In genomic region chr1:22414244-22414751, GRCh38 we compare ENCODE assay signal across 11 cellular contexts. TPM values are rescaled to one million over a fixed set of nuclear protein-coding genes. Genes with fewer than 3 reads are reported as not detected.
DNase-seq lines count a peak whose midpoint lies in the region; ATAC-seq and TF ChIP-seq lines count a peak whose summit lies in the region.
"Had no signal": no experiment of that assay in that cellular context is flagged by ENCODE, and none has a peak within 500 bp of the region (broad histone marks: within the 10 kb centered on the region; RNA-seq: fewer than 3 reads in every experiment).

No MANE protein-coding gene starts in this region.

- H3K4me3 Mint-ChIP-seq in GM23338: no peak overlapping the region
- H3K4me3 Mint-ChIP-seq in osteocyte (ENCODE audit: unreplicated experiment): no peak overlapping the region
- no peak overlapping the region for H3K4me3 Mint-ChIP-seq in activated T-cell treated with anti-CD3 and anti-CD28 coated beads, Interleukin-2, amount 50 U/mL, for 72 hours
- no peak overlapping the region for H3K4me3 Mint-ChIP-seq in T-helper 2 cell treated with Interferon-gamma antibody and Interleukin-4, amounts not matched to agents 5 μg/mL and 100 μg/mL, for 36 hours

- DNase-seq in GM23338 (ENCODE audit: low spot score) (no peak), NCI-H345 treated with DMSO at 0.1 percent for 48 hours (lab: John Stamatoyannopoulos, UW; ENCODE audit: unreplicated experiment) (peak; percentile 18), fibroblast of lung (ENCODE audit: low read depth in 2 of 2) (peak; percentile 4 to 59), osteocyte (ENCODE audit: extremely low spot score, unreplicated experiment) (no peak)
- no peak for DNase-seq in activated T-cell treated with anti-CD3 and anti-CD28 coated beads, Interleukin-2, amount 50 U/mL, for 72 hours
- no peak for DNase-seq in T-helper 2 cell treated with Interferon-gamma antibody and Interleukin-4, amounts not matched to agents 5 μg/mL and 100 μg/mL, for 36 hours (ENCODE audit: low spot score)
- DNase-seq: DND-41, hypothalamus had no signal

- H2AFZ ChIP-seq in GM23338 (no peak overlapping the region), fibroblast of lung (ENCODE audit: low read length) (no peak overlapping the region)

- no peaks in the 10 kb centered on the region for H3K36me3 Mint-ChIP-seq in GM23338 (ENCODE audit: low read depth)
- H3K36me3 Mint-ChIP-seq in osteocyte (ENCODE audit: unreplicated experiment): peaks cover 3% of the 10 kb centered on the region
- no peaks in the 10 kb centered on the region for H3K36me3 Mint-ChIP-seq in activated T-cell treated with anti-CD3 and anti-CD28 coated beads, Interleukin-2, amount 50 U/mL, for 72 hours (ENCODE audit: insufficient read depth in 2 of 2)
- H3K36me3 Mint-ChIP-seq in T-helper 2 cell treated with Interferon-gamma antibody and Interleukin-4, amounts not matched to agents 5 μg/mL and 100 μg/mL, for 36 hours (ENCODE audit: low read depth): no peaks in the 10 kb centered on the region

- H3K4me2 ChIP-seq in GM23338 (no peak overlapping the region), fibroblast of lung (ENCODE audit: extremely low read depth, insufficient read depth, low read length) (no peak overlapping the region)

- peaks cover 6% of the 10 kb centered on the region; the same call in 1 of the 3 replicates for H3K9me3 Mint-ChIP-seq in GM23338
- H3K9me3 Mint-ChIP-seq in osteocyte (ENCODE audit: unreplicated experiment): peaks cover 6% of the 10 kb centered on the region
- H3K9me3 Mint-ChIP-seq in activated T-cell treated with anti-CD3 and anti-CD28 coated beads, Interleukin-2, amount 50 U/mL, for 72 hours: no peaks in the 10 kb centered on the region
- H3K9me3 Mint-ChIP-seq in T-helper 2 cell treated with Interferon-gamma antibody and Interleukin-4, amounts not matched to agents 5 μg/mL and 100 μg/mL, for 36 hours: no peaks in the 10 kb centered on the region

- H3K27ac ChIP-seq in GM23338 (ENCODE audit: low read depth): no peak overlapping the region
- H3K27ac ChIP-seq in fibroblast of lung (ENCODE audit: insufficient read depth, low read length): no peak overlapping the region

- H4K20me1 ChIP-seq in GM23338 (replicated peaks; ENCODE audit: insufficient read depth) (no peaks in the 10 kb centered on the region), fibroblast of lung (ENCODE audit: control insufficient read depth, extremely low read depth, insufficient read depth, low read length) (no peaks in the 10 kb centered on the region)

- no peak overlapping the region for H3K9ac ChIP-seq in fibroblast of lung (ENCODE audit: insufficient read depth, low read length)

- H3K27me3 ChIP-seq in GM23338 (ENCODE audit: insufficient read depth) (no peaks in the 10 kb centered on the region), fibroblast of lung (ENCODE audit: control insufficient read depth, insufficient read depth, low read length) (peaks cover 2% of the 10 kb centered on the region)

- H3K4me3 ChIP-seq in GM23338 (no peak overlapping the region), fibroblast of lung (replicated peaks in 1 of 4; ENCODE audit: control extremely low read depth in 1 of 4, insufficient read depth in 1 of 4, low read depth in 3 of 4, low read length in 4 of 4) (no peak overlapping the region)

- no peaks in the 10 kb centered on the region for H3K9me2 ChIP-seq in GM23338 (ENCODE audit: insufficient read depth)

- TF ChIP-seq CTCF in GM23338 (conservative IDR thresholded peaks at IDR 0.05; ENCODE audit: low read depth in 2 of 2): no peak
- TF ChIP-seq CTCF in fibroblast of lung (conservative IDR thresholded peaks at IDR 0.05 in 1 of 2, IDR thresholded peaks at IDR 0.05 in 1 of 2; ENCODE audit: low read depth in 1 of 2, low read length in 2 of 2): no peak
- no peak for TF ChIP-seq CTCF in osteocyte (IDR thresholded peaks at IDR 0.05)

- H3K9me3 ChIP-seq in fibroblast of lung (ENCODE audit: control insufficient read depth, insufficient read depth, low read depth, low read length): no peaks in the 10 kb centered on the region

- ATAC-seq in GM23338: no peak
- ATAC-seq in activated T-cell treated with anti-CD3 and anti-CD28 coated beads, Interleukin-2, amount 50 U/mL, for 72 hours (replicated peaks in 1 of 2): no peak
- no peak for ATAC-seq in HG03095 (IDR thresholded peaks at IDR 0.05; ENCODE audit: unreplicated experiment)
- no peak for ATAC-seq in GM18907 (IDR thresholded peaks at IDR 0.05; ENCODE audit: unreplicated experiment)
- ATAC-seq: activated CD4-positive, CD25-positive, alpha-beta regulatory T cell treated with anti-CD3 and anti-CD28 coated beads, Interleukin-2, amount 50 U/mL, for 24 hours had no signal

- peaks cover 4% of the 10 kb centered on the region; the same call in 1 of the 2 replicates for H3K4me1 ChIP-seq in GM23338 (ENCODE audit: insufficient read depth)
- peaks cover 6% of the 10 kb centered on the region for H3K4me1 ChIP-seq in fibroblast of lung (ENCODE audit: control insufficient read depth, extremely low read depth, insufficient read depth, low read length)

- H3K79me2 ChIP-seq in GM23338 (replicated peaks; ENCODE audit: insufficient read depth) (no peaks in the 10 kb centered on the region), fibroblast of lung (ENCODE audit: control insufficient read depth, insufficient read depth, low read length) (no peaks in the 10 kb centered on the region)

- peaks cover 22% of the 10 kb centered on the region for H3K4me1 Mint-ChIP-seq in GM23338
- peaks cover 38% of the 10 kb centered on the region for H3K4me1 Mint-ChIP-seq in osteocyte (ENCODE audit: unreplicated experiment)
- H3K4me1 Mint-ChIP-seq in activated T-cell treated with anti-CD3 and anti-CD28 coated beads, Interleukin-2, amount 50 U/mL, for 72 hours (ENCODE audit: low read depth): peaks cover 4% of the 10 kb centered on the region
- no peaks in the 10 kb centered on the region for H3K4me1 Mint-ChIP-seq in T-helper 2 cell treated with Interferon-gamma antibody and Interleukin-4, amounts not matched to agents 5 μg/mL and 100 μg/mL, for 36 hours (ENCODE audit: low read depth)

- no peaks in the 10 kb centered on the region for H3F3A ChIP-seq in GM23338 (replicated peaks; ENCODE audit: low read depth)

- H3K27me3 Mint-ChIP-seq in GM23338 (ENCODE audit: insufficient read depth, low read depth, poor library complexity) (peaks cover 13% of the 10 kb centered on the region), osteocyte (ENCODE audit: unreplicated experiment) (peaks cover 5% of the 10 kb centered on the region)
- H3K27me3 Mint-ChIP-seq in activated T-cell treated with anti-CD3 and anti-CD28 coated beads, Interleukin-2, amount 50 U/mL, for 72 hours (ENCODE audit: low read depth): peaks cover 40% of the 10 kb centered on the region
- H3K27me3 Mint-ChIP-seq in T-helper 2 cell treated with Interferon-gamma antibody and Interleukin-4, amounts not matched to agents 5 μg/mL and 100 μg/mL, for 36 hours (ENCODE audit: low read depth): peaks cover 12% of the 10 kb centered on the region

- H3K27ac Mint-ChIP-seq in GM23338 (peak overlapping the region; percentile 51; the same call in 1 of the 2 replicates), osteocyte (ENCODE audit: unreplicated experiment) (peak overlapping the region; percentile 82)
- no peak overlapping the region for H3K27ac Mint-ChIP-seq in activated T-cell treated with anti-CD3 and anti-CD28 coated beads, Interleukin-2, amount 50 U/mL, for 72 hours
- no peak overlapping the region for H3K27ac Mint-ChIP-seq in T-helper 2 cell treated with Interferon-gamma antibody and Interleukin-4, amounts not matched to agents 5 μg/mL and 100 μg/mL, for 36 hours

- H3K36me3 ChIP-seq in GM23338 (ENCODE audit: insufficient read depth) (no peaks in the 10 kb centered on the region), fibroblast of lung (ENCODE audit: control insufficient read depth, insufficient read depth, low read length) (no peaks in the 10 kb centered on the region)

TF ChIP-seq in GM23338, 12 proteins besides CTCF, POLR2A, EP300 and RAD21 (continues in another document):
- TF ChIP-seq EZH2 (IDR thresholded peaks at IDR 0.05; ENCODE audit: low read depth, unreplicated experiment) (no peak), ZNF114 (CRISPR knock-in tag; IDR thresholded peaks at IDR 0.05) (no peak), JUNB (IDR thresholded peaks at IDR 0.05; ENCODE audit: unreplicated experiment) (no peak), CREB1 (CRISPR knock-in tag; IDR thresholded peaks at IDR 0.05; ENCODE audit: low read depth) (no peak), POLR2AphosphoS5 (IDR thresholded peaks at IDR 0.05; ENCODE audit: low read depth) (no peak)
- TF ChIP-seq, protein P1, sequence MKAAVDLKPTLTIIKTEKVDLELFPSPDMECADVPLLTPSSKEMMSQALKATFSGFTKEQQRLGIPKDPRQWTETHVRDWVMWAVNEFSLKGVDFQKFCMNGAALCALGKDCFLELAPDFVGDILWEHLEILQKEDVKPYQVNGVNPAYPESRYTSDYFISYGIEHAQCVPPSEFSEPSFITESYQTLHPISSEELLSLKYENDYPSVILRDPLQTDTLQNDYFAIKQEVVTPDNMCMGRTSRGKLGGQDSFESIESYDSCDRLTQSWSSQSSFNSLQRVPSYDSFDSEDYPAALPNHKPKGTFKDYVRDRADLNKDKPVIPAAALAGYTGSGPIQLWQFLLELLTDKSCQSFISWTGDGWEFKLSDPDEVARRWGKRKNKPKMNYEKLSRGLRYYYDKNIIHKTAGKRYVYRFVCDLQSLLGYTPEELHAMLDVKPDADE (IDR thresholded peaks at IDR 0.05): no peak

RNA-seq across cellular contexts. Expression of gene ZBTB40, which starts 37.4 kb away (rescaled TPM):
- total RNA-seq in GM23338 (2014; rRNA removed; shearing (Covaris generic)): 22.1 and 22.7 TPM in 2 replicates
- 3.1 TPM in 2 replicates for polyA plus RNA-seq in GM23338 (2016; fragmentation: Nextera tagmentation; extraction: Ambion mirVana)
- 9.5 and 12.4 TPM in 2 replicates for total RNA-seq in fibroblast of lung
- 3.4 and 3.5 TPM in 2 replicates for polyA plus RNA-seq in fibroblast of lung
- polyA plus RNA-seq in fibroblast of lung (2012): 4.3 and 4.6 TPM in 2 replicates
- polyA minus RNA-seq in fibroblast of lung (ENCODE audit: low replicate concordance): 12.4 and 21.2 TPM in 2 replicates
- 22.5 and 23.6 TPM in 2 replicates for total RNA-seq in osteocyte
- total RNA-seq in activated T-cell treated with anti-CD3 and anti-CD28 coated beads, Interleukin-2, amount 50 U/mL, for 72 hours: 10 to 100 TPM; 20.2 to 24.8 TPM

Comparison
In these comparisons a context has a peak if more than half of its experiments do, and no peak if none do; other contexts are left out.
1. DNase-seq: peak in NCI-H345 treated with DMSO at 0.1 percent for 48 hours (single experiment) and fibroblast of lung (2 of 2); none in GM23338 (single experiment), osteocyte (single experiment), activated T-cell treated with anti-CD3 and anti-CD28 coated beads, Interleukin-2, amount 50 U/mL, for 72 hours (0 of 2) and T-helper 2 cell treated with Interferon-gamma antibody and Interleukin-4, amounts not matched to agents 5 μg/mL and 100 μg/mL, for 36 hours (single experiment).
2. H3K27ac Mint-ChIP-seq: peak in GM23338 (single experiment) and osteocyte (single experiment); none in activated T-cell treated with anti-CD3 and anti-CD28 coated beads, Interleukin-2, amount 50 U/mL, for 72 hours (single experiment) and T-helper 2 cell treated with Interferon-gamma antibody and Interleukin-4, amounts not matched to agents 5 μg/mL and 100 μg/mL, for 36 hours (single experiment).